ENCODE assay signal across 18 cellular contexts in the genomic region with DNA sequence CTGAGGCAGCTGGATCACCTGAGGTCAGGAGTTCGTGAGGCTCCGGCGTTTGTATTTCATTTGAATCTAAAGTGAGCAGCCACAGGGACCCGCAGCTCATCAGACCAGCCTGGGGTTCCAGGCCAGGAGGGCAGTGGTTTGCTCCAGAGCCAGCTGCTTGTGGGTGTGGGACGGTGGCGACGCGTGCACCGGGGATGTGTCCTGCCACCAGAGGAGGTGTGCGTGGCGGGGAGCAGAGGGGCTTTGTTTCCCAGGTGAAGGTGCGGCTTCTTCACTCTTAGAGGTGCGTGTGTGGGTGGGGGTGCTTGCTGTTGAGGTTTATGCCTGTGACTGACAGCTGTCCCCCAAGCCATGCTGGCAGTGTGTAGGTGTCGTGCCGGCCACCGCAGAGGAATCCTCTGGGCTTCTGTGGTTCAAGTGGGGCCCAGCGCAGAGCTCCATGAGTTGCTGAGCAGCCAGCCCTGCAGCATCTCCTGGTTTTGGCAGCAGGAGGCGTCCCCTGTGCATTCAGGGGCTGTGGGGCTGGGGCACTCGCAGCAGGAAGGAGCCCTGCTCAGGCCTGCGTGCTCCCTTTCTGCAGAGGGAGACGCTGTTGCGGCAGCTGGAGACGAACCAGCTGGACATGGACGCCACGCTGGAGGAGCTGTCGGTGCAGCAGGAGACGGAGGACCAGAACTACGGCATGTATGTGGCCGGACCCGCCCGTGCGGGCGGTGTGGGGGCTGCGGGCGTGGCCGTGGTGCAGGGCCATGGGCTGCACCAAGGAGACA. TPM values are rescaled to one million over a fixed set of nuclear protein-coding genes. Genes with fewer than 3 reads are reported as not detected.
A peak's percentile ranks its signal among the peaks of the same experiment; 100 is the strongest.
DNase-seq lines count a peak whose midpoint lies in the region; ATAC-seq, FAIRE-seq and TF ChIP-seq lines count a peak whose summit lies in the region.
"Had no signal": no experiment of that assay in that cellular context is flagged by ENCODE, and none has a peak within 500 bp of the region (broad histone marks: within the 10 kb centered on the region; RNA-seq: fewer than 3 reads in every experiment).

No MANE protein-coding gene starts in this region.

- TF ChIP-seq EP300 in HepG2 (IDR thresholded peaks at IDR 0.05; ENCODE audit: low read depth in 2 of 2, low read length in 2 of 2) (no peak), HepG2 (CRISPR knock-in tag; IDR thresholded peaks at IDR 0.05; ENCODE audit: borderline replicate concordance) (no peak)

- no peaks in the 10 kb centered on the region for H3K9me3 ChIP-seq in astrocyte (ENCODE audit: insufficient read depth, low read depth, low read length)
- no peaks in the 10 kb centered on the region for H3K9me3 ChIP-seq in HepG2 (ENCODE audit: low read length)

- H3K4me1 ChIP-seq in astrocyte (ENCODE audit: insufficient read depth, low read length) (no peaks in the 10 kb centered on the region), HepG2 (ENCODE audit: insufficient read depth, low read length) (peaks cover 12% of the 10 kb centered on the region)

- peaks cover 2% of the 10 kb centered on the region for H3K36me3 Mint-ChIP-seq in activated naive CD8-positive, alpha-beta T cell treated with anti-CD3 and anti-CD28 coated beads, Interleukin-2, amount 10 ng/mL, durations not matched to agents 7 days and 5 days
- peaks cover 4% of the 10 kb centered on the region for H3K36me3 Mint-ChIP-seq in activated naive CD8-positive, alpha-beta T cell treated with anti-CD3 and anti-CD28 coated beads, Interleukin-2, amount 50 U/mL, for 24 hours (ENCODE audit: low read depth)
- H3K36me3 Mint-ChIP-seq in astrocyte (ENCODE audit: low read depth, unreplicated experiment): peaks cover 5% of the 10 kb centered on the region

- CTCF ChIA-PET in HepG2 (lab: Yijun Ruan, JAX; ENCODE audit: low intra/inter-chr PET ratio, low total read pairs): no interaction called here

- 96% methylated on average over 30 of the region's 36 CpGs for WGBS in HepG2 (ENCODE audit: low lambda C conversion rate)

- TF ChIP-seq CTCF in astrocyte (IDR thresholded peaks at IDR 0.05; ENCODE audit: insufficient read depth, low read depth, low read length) (no peak), HepG2 (CRISPR knock-in tag; IDR thresholded peaks at IDR 0.05) (no peak)

- H3K79me2 ChIP-seq in astrocyte (ENCODE audit: insufficient read depth, low read length) (no peaks in the 10 kb centered on the region), HepG2 (ENCODE audit: insufficient read depth, low read length) (no peaks in the 10 kb centered on the region)

- in situ Hi-C loops in HepG2 (cut with HindIII; ENCODE audit: extremely low pct_ligation_motif_present, low pct_unique_long_range_greater_than_20kb): no loop called here
- in situ Hi-C loops in ACHN (cut with HindIII; ENCODE audit: low pct_ligation_motif_present, low pct_unique_long_range_greater_than_20kb, low sequenced_read_pairs): no loop called here

- H3K27me3 ChIP-seq in astrocyte (ENCODE audit: insufficient read depth, low read length) (no peaks in the 10 kb centered on the region), HepG2 (ENCODE audit: control insufficient read depth in 1 of 2, insufficient read depth in 2 of 2, low read length in 2 of 2) (no peaks in the 10 kb centered on the region)

- POLR2A ChIA-PET in activated naive CD8-positive, alpha-beta T cell treated with anti-CD3 and anti-CD28 coated beads, Interleukin-2, amount 10 ng/mL, durations not matched to agents 7 days and 5 days (lab: Charles Lee): interaction anchor here (0.5 to 0.8 kb wide), 2 partner anchors 129 to 147 kb away, joined by 4 to 6 read pairs; no protein-coding TSS in a partner anchor
- POLR2A ChIA-PET in HepG2 (lab: Yijun Ruan, JAX): no interaction called here

- no peak overlapping the region for H3K27ac ChIP-seq in astrocyte (ENCODE audit: low read depth, low read length)
- H3K27ac ChIP-seq in HepG2 (ENCODE audit: extremely low read length, insufficient read depth, low read length): no peak overlapping the region
- H3K27ac ChIP-seq: C4-2B had no signal

- no peak for DNase-seq in activated naive CD8-positive, alpha-beta T cell treated with anti-CD3 and anti-CD28 coated beads, Interleukin-2, amount 10 ng/mL, durations not matched to agents 7 days and 5 days
- no peak for DNase-seq in activated naive CD8-positive, alpha-beta T cell treated with anti-CD3 and anti-CD28 coated beads, Interleukin-2, amount 50 U/mL, for 24 hours
- no peak for DNase-seq in astrocyte (ENCODE audit: low read depth)
- DNase-seq in HepG2 (ENCODE audit: low spot score): no peak
- no peak for DNase-seq in ACHN
- DNase-seq: COR-L47, DMS153, H7, IMR-90, NCI-H1417, NCI-H2029, NCI-H2171 treated with DMSO at 0.1 percent for 48 hours, NCI-H82, SHP77 treated with DMSO at 0.1 percent for 48 hours had no signal

- H3K9ac ChIP-seq in astrocyte (ENCODE audit: low read length): no peak overlapping the region
- H3K9ac ChIP-seq in HepG2 (ENCODE audit: insufficient read depth, low read depth, low read length): no peak overlapping the region

- no peaks in the 10 kb centered on the region for H3K27me3 Mint-ChIP-seq in activated naive CD8-positive, alpha-beta T cell treated with anti-CD3 and anti-CD28 coated beads, Interleukin-2, amount 10 ng/mL, durations not matched to agents 7 days and 5 days
- H3K27me3 Mint-ChIP-seq in activated naive CD8-positive, alpha-beta T cell treated with anti-CD3 and anti-CD28 coated beads, Interleukin-2, amount 50 U/mL, for 24 hours: no peaks in the 10 kb centered on the region
- no peaks in the 10 kb centered on the region for H3K27me3 Mint-ChIP-seq in astrocyte (ENCODE audit: low read depth, unreplicated experiment)

- TF ChIP-seq RAD21 in HepG2 (CRISPR knock-in tag; IDR thresholded peaks at IDR 0.05): no peak

- BruUV-seq in HepG2 (replicated peaks; lab: Mats Ljungman, UMichigan): no TSS peak

- no peak overlapping the region for H3K4me3 Mint-ChIP-seq in activated naive CD8-positive, alpha-beta T cell treated with anti-CD3 and anti-CD28 coated beads, Interleukin-2, amount 10 ng/mL, durations not matched to agents 7 days and 5 days
- H3K4me3 Mint-ChIP-seq in activated naive CD8-positive, alpha-beta T cell treated with anti-CD3 and anti-CD28 coated beads, Interleukin-2, amount 50 U/mL, for 24 hours: no peak overlapping the region
- no peak overlapping the region for H3K4me3 Mint-ChIP-seq in astrocyte (ENCODE audit: unreplicated experiment)

- H3K4me3 ChIP-seq in astrocyte (ENCODE audit: insufficient read depth, low read depth, low read length): no peak overlapping the region
- no peak overlapping the region for H3K4me3 ChIP-seq in HepG2 (replicated peaks in 1 of 3; ENCODE audit: insufficient read depth in 1 of 3, low read depth in 2 of 3, low read length in 3 of 3)

- peak; percentile 16 for ATAC-seq in activated naive CD8-positive, alpha-beta T cell treated with anti-CD3 and anti-CD28 coated beads, Interleukin-2, amount 10 ng/mL, durations not matched to agents 7 days and 5 days (ENCODE audit: low read depth)
- no peak for ATAC-seq in activated naive CD8-positive, alpha-beta T cell treated with anti-CD3 and anti-CD28 coated beads, Interleukin-2, amount 50 U/mL, for 24 hours
- ATAC-seq in HepG2 (no peak), GM18511 (IDR thresholded peaks at IDR 0.05; ENCODE audit: unreplicated experiment) (no peak)
- ATAC-seq: Panc1 had no signal

- intact Hi-C loops in HepG2 (cut with micrococcal nuclease; ENCODE audit: unreplicated experiment): no loop called here

- H2AFZ ChIP-seq in astrocyte (ENCODE audit: low read depth, low read length) (no peak overlapping the region), HepG2 (ENCODE audit: low read length) (no peak overlapping the region)

- peaks cover 8% of the 10 kb centered on the region for H4K20me1 ChIP-seq in astrocyte (ENCODE audit: insufficient read depth, low read length)
- H4K20me1 ChIP-seq in HepG2 (ENCODE audit: insufficient read depth, low read length): no peaks in the 10 kb centered on the region

- H3K4me2 ChIP-seq in astrocyte (ENCODE audit: low read length) (no peak overlapping the region), HepG2 (ENCODE audit: low read depth, low read length) (no peak overlapping the region)

- no peaks in the 10 kb centered on the region for H3K9me3 Mint-ChIP-seq in activated naive CD8-positive, alpha-beta T cell treated with anti-CD3 and anti-CD28 coated beads, Interleukin-2, amount 10 ng/mL, durations not matched to agents 7 days and 5 days
- no peaks in the 10 kb centered on the region for H3K9me3 Mint-ChIP-seq in activated naive CD8-positive, alpha-beta T cell treated with anti-CD3 and anti-CD28 coated beads, Interleukin-2, amount 50 U/mL, for 24 hours
- H3K9me3 Mint-ChIP-seq in astrocyte (ENCODE audit: unreplicated experiment): no peaks in the 10 kb centered on the region

- H3K36me3 ChIP-seq in astrocyte (ENCODE audit: insufficient read depth, low read length): no peaks in the 10 kb centered on the region
- H3K36me3 ChIP-seq in HepG2 (replicated peaks in 1 of 2; ENCODE audit: control insufficient read depth in 1 of 2, insufficient read depth in 2 of 2, low read length in 2 of 2): peaks cover 27 to 33% of the 10 kb centered on the region in 2 experiments

- no peaks in the 10 kb centered on the region for H3K4me1 Mint-ChIP-seq in activated naive CD8-positive, alpha-beta T cell treated with anti-CD3 and anti-CD28 coated beads, Interleukin-2, amount 10 ng/mL, durations not matched to agents 7 days and 5 days
- peaks cover 3% of the 10 kb centered on the region for H3K4me1 Mint-ChIP-seq in activated naive CD8-positive, alpha-beta T cell treated with anti-CD3 and anti-CD28 coated beads, Interleukin-2, amount 50 U/mL, for 24 hours
- H3K4me1 Mint-ChIP-seq in astrocyte (ENCODE audit: low read depth, unreplicated experiment): peaks cover 7% of the 10 kb centered on the region

- FAIRE-seq in astrocyte (lab: Jason Lieb, UNC) (no peak), HepG2 (lab: Jason Lieb, UNC) (no peak)
- FAIRE-seq: GM18507 had no signal

- TF ChIP-seq POLR2A in HepG2 (IDR thresholded peaks at IDR 0.05; ENCODE audit: insufficient read depth in 1 of 2, low read depth in 2 of 2, low read length in 2 of 2): no peak

- no peak overlapping the region for H3K27ac Mint-ChIP-seq in activated naive CD8-positive, alpha-beta T cell treated with anti-CD3 and anti-CD28 coated beads, Interleukin-2, amount 10 ng/mL, durations not matched to agents 7 days and 5 days
- no peak overlapping the region for H3K27ac Mint-ChIP-seq in activated naive CD8-positive, alpha-beta T cell treated with anti-CD3 and anti-CD28 coated beads, Interleukin-2, amount 50 U/mL, for 24 hours
- peak overlapping the region; percentile 7 for H3K27ac Mint-ChIP-seq in astrocyte (ENCODE audit: unreplicated experiment)

RNA-seq across cellular contexts. Expression of gene AJM1, which starts 6.9 kb away (rescaled TPM):
- 1 to 10 TPM; 6.6 to 6.7 TPM for total RNA-seq in activated naive CD8-positive, alpha-beta T cell treated with anti-CD3 and anti-CD28 coated beads, Interleukin-2, amount 10 ng/mL, durations not matched to agents 7 days and 5 days
- total RNA-seq in astrocyte (3.3 and 4.2 TPM in 2 replicates), HepG2 (2016; rRNA removed; fragmentation: Illumina TruSeq; extraction: Trizol) (0.48 and 1.1 TPM in 2 replicates)
- 0.61 and 0.71 TPM in 2 replicates for total RNA-seq in HepG2 (2016; cell fraction: cytosol; rRNA removed; fragmentation: Illumina TruSeq; extraction: Trizol; ENCODE audit: low read depth)
- 0.30 and 1.00 TPM in 2 replicates for total RNA-seq in HepG2 (2016; cell fraction: insoluble cytoplasmic fraction; rRNA removed; fragmentation: Illumina TruSeq; extraction: Trizol)
- total RNA-seq in HepG2 (2016; cell fraction: membrane; rRNA removed; fragmentation: Illumina TruSeq; extraction: Trizol): 0.59 and 0.90 TPM in 2 replicates
- total RNA-seq in HepG2 (2016; cell fraction: nucleus; rRNA removed; fragmentation: Illumina TruSeq; extraction: Trizol): 1.0 TPM in 2 replicates
- polyA plus RNA-seq in HepG2 (2011; rRNA removed): 1.2 and 1.4 TPM in 2 replicates
- polyA plus RNA-seq in HepG2 (2011; cell fraction: cytosol; rRNA removed): 0.45 and 0.97 TPM in 2 replicates
- 22.1 and 27.9 TPM in 2 replicates for polyA plus RNA-seq in HepG2 (2011; cell fraction: nucleus; rRNA removed)
- polyA plus RNA-seq in HepG2 (2012): 2.2 TPM in 2 replicates
- polyA plus RNA-seq in HepG2 (2016; cell fraction: cytosol; fragmentation: Illumina TruSeq; extraction: Trizol; ENCODE audit: low read depth): 0.40 and 0.78 TPM in 2 replicates
- 0.61 and 0.74 TPM in 2 replicates for polyA plus RNA-seq in HepG2 (2016; cell fraction: insoluble cytoplasmic fraction; fragmentation: Illumina TruSeq; extraction: Trizol; ENCODE audit: low read depth)
- polyA plus RNA-seq in HepG2 (2016; cell fraction: membrane; fragmentation: Illumina TruSeq; extraction: Trizol; ENCODE audit: low read depth): 0.52 and 0.76 TPM in 2 replicates
- polyA plus RNA-seq in HepG2 (2016; cell fraction: nucleus; fragmentation: Illumina TruSeq; extraction: Trizol; ENCODE audit: insufficient read depth, low read depth): 4.1 and 4.6 TPM in 2 replicates
- polyA minus RNA-seq in HepG2 (2011; rRNA and poly(A)+ RNA removed; ENCODE audit: low replicate concordance): 0.77 and 1.1 TPM in 2 replicates
- polyA minus RNA-seq in HepG2 (2011; cell fraction: cytosol; rRNA and poly(A)+ RNA removed): 1.5 and 1.8 TPM in 2 replicates
- 3.0 and 3.3 TPM in 2 replicates for polyA minus RNA-seq in HepG2 (2011; cell fraction: nucleus; rRNA and poly(A)+ RNA removed)

RNA-seq across cellular contexts. Expression of gene PHPT1, which starts 13.9 kb away (rescaled TPM):
- 10 to 100 TPM; 80.5 to 89.0 TPM for total RNA-seq in activated naive CD8-positive, alpha-beta T cell treated with anti-CD3 and anti-CD28 coated beads, Interleukin-2, amount 10 ng/mL, durations not matched to agents 7 days and 5 days
- total RNA-seq in astrocyte: 192 and 215 TPM in 2 replicates
- total RNA-seq in HepG2 (2016; rRNA removed; fragmentation: Illumina TruSeq; extraction: Trizol): 155 and 192 TPM in 2 replicates
- total RNA-seq in HepG2 (2016; cell fraction: cytosol; rRNA removed; fragmentation: Illumina TruSeq; extraction: Trizol; ENCODE audit: low read depth): 102 and 115 TPM in 2 replicates
- total RNA-seq in HepG2 (2016; cell fraction: insoluble cytoplasmic fraction; rRNA removed; fragmentation: Illumina TruSeq; extraction: Trizol): 166 and 201 TPM in 2 replicates
- 119 and 147 TPM in 2 replicates for total RNA-seq in HepG2 (2016; cell fraction: membrane; rRNA removed; fragmentation: Illumina TruSeq; extraction: Trizol)
- 76.8 and 86.8 TPM in 2 replicates for total RNA-seq in HepG2 (2016; cell fraction: nucleus; rRNA removed; fragmentation: Illumina TruSeq; extraction: Trizol)
- 184 and 189 TPM in 2 replicates for polyA plus RNA-seq in HepG2 (2011; rRNA removed)
- polyA plus RNA-seq in HepG2 (2011; cell fraction: cytosol; rRNA removed): 184 and 289 TPM in 2 replicates
- 352 and 483 TPM in 2 replicates for polyA plus RNA-seq in HepG2 (2011; cell fraction: nucleus; rRNA removed)
- polyA plus RNA-seq in HepG2 (2012): 109 and 121 TPM in 2 replicates
- 97.4 and 122 TPM in 2 replicates for polyA plus RNA-seq in HepG2 (2016; cell fraction: cytosol; fragmentation: Illumina TruSeq; extraction: Trizol; ENCODE audit: low read depth)
- 136 and 146 TPM in 2 replicates for polyA plus RNA-seq in HepG2 (2016; cell fraction: insoluble cytoplasmic fraction; fragmentation: Illumina TruSeq; extraction: Trizol; ENCODE audit: low read depth)
- 95.2 and 109 TPM in 2 replicates for polyA plus RNA-seq in HepG2 (2016; cell fraction: membrane; fragmentation: Illumina TruSeq; extraction: Trizol; ENCODE audit: low read depth)
- 167 and 176 TPM in 2 replicates for polyA plus RNA-seq in HepG2 (2016; cell fraction: nucleus; fragmentation: Illumina TruSeq; extraction: Trizol; ENCODE audit: insufficient read depth, low read depth)
- 32.0 and 34.3 TPM in 2 replicates for polyA minus RNA-seq in HepG2 (2011; rRNA and poly(A)+ RNA removed; ENCODE audit: low replicate concordance)
- polyA minus RNA-seq in HepG2 (2011; cell fraction: cytosol; rRNA and poly(A)+ RNA removed): 21.5 and 26.7 TPM in 2 replicates
- 33.4 and 39.9 TPM in 2 replicates for polyA minus RNA-seq in HepG2 (2011; cell fraction: nucleus; rRNA and poly(A)+ RNA removed)

RNA-seq across cellular contexts. Expression of gene MAMDC4, which starts 16.8 kb away (rescaled TPM):
- 10 to 100 TPM; 16.6 to 18.0 TPM for total RNA-seq in activated naive CD8-positive, alpha-beta T cell treated with anti-CD3 and anti-CD28 coated beads, Interleukin-2, amount 10 ng/mL, durations not matched to agents 7 days and 5 days
- total RNA-seq in astrocyte (8.5 and 9.3 TPM in 2 replicates), HepG2 (2016; rRNA removed; fragmentation: Illumina TruSeq; extraction: Trizol) (1.2 and 6.0 TPM in 2 replicates)
- 1.7 and 2.2 TPM in 2 replicates for total RNA-seq in HepG2 (2016; cell fraction: cytosol; rRNA removed; fragmentation: Illumina TruSeq; extraction: Trizol; ENCODE audit: low read depth)
- total RNA-seq in HepG2 (2016; cell fraction: insoluble cytoplasmic fraction; rRNA removed; fragmentation: Illumina TruSeq; extraction: Trizol): 1.0 and 7.5 TPM in 2 replicates
- total RNA-seq in HepG2 (2016; cell fraction: membrane; rRNA removed; fragmentation: Illumina TruSeq; extraction: Trizol): 0.83 and 1.1 TPM in 2 replicates
- 7.7 and 10.7 TPM in 2 replicates for total RNA-seq in HepG2 (2016; cell fraction: nucleus; rRNA removed; fragmentation: Illumina TruSeq; extraction: Trizol)
- 6.8 and 7.9 TPM in 2 replicates for polyA plus RNA-seq in HepG2 (2011; rRNA removed)
- 1.2 and 2.6 TPM in 2 replicates for polyA plus RNA-seq in HepG2 (2011; cell fraction: cytosol; rRNA removed)
- polyA plus RNA-seq in HepG2 (2011; cell fraction: nucleus; rRNA removed): 170 and 232 TPM in 2 replicates
- polyA plus RNA-seq in HepG2 (2012): 6.5 and 6.7 TPM in 2 replicates
- 0.48 and 0.49 TPM in 2 replicates for polyA plus RNA-seq in HepG2 (2016; cell fraction: cytosol; fragmentation: Illumina TruSeq; extraction: Trizol; ENCODE audit: low read depth)
- polyA plus RNA-seq in HepG2 (2016; cell fraction: insoluble cytoplasmic fraction; fragmentation: Illumina TruSeq; extraction: Trizol; ENCODE audit: low read depth): 1.2 and 1.3 TPM in 2 replicates
- polyA plus RNA-seq in HepG2 (2016; cell fraction: membrane; fragmentation: Illumina TruSeq; extraction: Trizol; ENCODE audit: low read depth): 0.57 and 0.68 TPM in 2 replicates
- polyA plus RNA-seq in HepG2 (2016; cell fraction: nucleus; fragmentation: Illumina TruSeq; extraction: Trizol; ENCODE audit: insufficient read depth, low read depth): 32.1 and 33.9 TPM in 2 replicates
- 0.96 and 2.4 TPM in 2 replicates for polyA minus RNA-seq in HepG2 (2011; rRNA and poly(A)+ RNA removed; ENCODE audit: low replicate concordance)
- polyA minus RNA-seq in HepG2 (2011; cell fraction: cytosol; rRNA and poly(A)+ RNA removed): 0.69 and 1.2 TPM in 2 replicates
- polyA minus RNA-seq in HepG2 (2011; cell fraction: nucleus; rRNA and poly(A)+ RNA removed): 8.8 and 10.9 TPM in 2 replicates

RNA-seq across cellular contexts. Expression of gene RABL6, which starts 27.6 kb away (rescaled TPM):
- 10 to 100 TPM; 91.1 to 98.4 TPM for total RNA-seq in activated naive CD8-positive, alpha-beta T cell treated with anti-CD3 and anti-CD28 coated beads, Interleukin-2, amount 10 ng/mL, durations not matched to agents 7 days and 5 days
- total RNA-seq in astrocyte (62.0 and 69.4 TPM in 2 replicates), HepG2 (2016; rRNA removed; fragmentation: Illumina TruSeq; extraction: Trizol) (66.4 and 81.5 TPM in 2 replicates)
- total RNA-seq in HepG2 (2016; cell fraction: cytosol; rRNA removed; fragmentation: Illumina TruSeq; extraction: Trizol; ENCODE audit: low read depth): 37.0 and 38.7 TPM in 2 replicates
- total RNA-seq in HepG2 (2016; cell fraction: insoluble cytoplasmic fraction; rRNA removed; fragmentation: Illumina TruSeq; extraction: Trizol): 54.7 and 84.6 TPM in 2 replicates
- 88.7 and 91.1 TPM in 2 replicates for total RNA-seq in HepG2 (2016; cell fraction: membrane; rRNA removed; fragmentation: Illumina TruSeq; extraction: Trizol)
- 50.3 and 58.9 TPM in 2 replicates for total RNA-seq in HepG2 (2016; cell fraction: nucleus; rRNA removed; fragmentation: Illumina TruSeq; extraction: Trizol)
- 125 and 139 TPM in 2 replicates for polyA plus RNA-seq in HepG2 (2011; rRNA removed)
- 72.4 and 105 TPM in 2 replicates for polyA plus RNA-seq in HepG2 (2011; cell fraction: cytosol; rRNA removed)
- 222 and 282 TPM in 2 replicates for polyA plus RNA-seq in HepG2 (2011; cell fraction: nucleus; rRNA removed)
- polyA plus RNA-seq in HepG2 (2012): 114 and 126 TPM in 2 replicates
- polyA plus RNA-seq in HepG2 (2016; cell fraction: cytosol; fragmentation: Illumina TruSeq; extraction: Trizol; ENCODE audit: low read depth): 45.2 and 45.6 TPM in 2 replicates
- polyA plus RNA-seq in HepG2 (2016; cell fraction: insoluble cytoplasmic fraction; fragmentation: Illumina TruSeq; extraction: Trizol; ENCODE audit: low read depth): 68.3 and 84.3 TPM in 2 replicates
- 80.1 and 85.2 TPM in 2 replicates for polyA plus RNA-seq in HepG2 (2016; cell fraction: membrane; fragmentation: Illumina TruSeq; extraction: Trizol; ENCODE audit: low read depth)
- 135 and 137 TPM in 2 replicates for polyA plus RNA-seq in HepG2 (2016; cell fraction: nucleus; fragmentation: Illumina TruSeq; extraction: Trizol; ENCODE audit: insufficient read depth, low read depth)
- polyA minus RNA-seq in HepG2 (2011; rRNA and poly(A)+ RNA removed; ENCODE audit: low replicate concordance): 117 and 139 TPM in 2 replicates
- 60.1 and 64.7 TPM in 2 replicates for polyA minus RNA-seq in HepG2 (2011; cell fraction: cytosol; rRNA and poly(A)+ RNA removed)
- 67.3 and 68.4 TPM in 2 replicates for polyA minus RNA-seq in HepG2 (2011; cell fraction: nucleus; rRNA and poly(A)+ RNA removed)

RNA-seq across cellular contexts. Expression of gene EDF1, which starts 30.8 kb away (rescaled TPM):
- total RNA-seq in activated naive CD8-positive, alpha-beta T cell treated with anti-CD3 and anti-CD28 coated beads, Interleukin-2, amount 10 ng/mL, durations not matched to agents 7 days and 5 days: 100 to 1,000 TPM; 289 to 297 TPM
- total RNA-seq in astrocyte (364 and 367 TPM in 2 replicates), HepG2 (2016; rRNA removed; fragmentation: Illumina TruSeq; extraction: Trizol) (379 and 474 TPM in 2 replicates)
- total RNA-seq in HepG2 (2016; cell fraction: cytosol; rRNA removed; fragmentation: Illumina TruSeq; extraction: Trizol; ENCODE audit: low read depth): 152 and 180 TPM in 2 replicates
- total RNA-seq in HepG2 (2016; cell fraction: insoluble cytoplasmic fraction; rRNA removed; fragmentation: Illumina TruSeq; extraction: Trizol): 390 and 529 TPM in 2 replicates
- total RNA-seq in HepG2 (2016; cell fraction: membrane; rRNA removed; fragmentation: Illumina TruSeq; extraction: Trizol): 186 and 193 TPM in 2 replicates
- total RNA-seq in HepG2 (2016; cell fraction: nucleus; rRNA removed; fragmentation: Illumina TruSeq; extraction: Trizol): 157 and 160 TPM in 2 replicates
- 235 and 269 TPM in 2 replicates for polyA plus RNA-seq in HepG2 (2011; rRNA removed)
- 392 and 430 TPM in 2 replicates for polyA plus RNA-seq in HepG2 (2011; cell fraction: cytosol; rRNA removed)
- polyA plus RNA-seq in HepG2 (2011; cell fraction: nucleus; rRNA removed): 129 and 177 TPM in 2 replicates
- polyA plus RNA-seq in HepG2 (2012): 257 and 326 TPM in 2 replicates
- polyA plus RNA-seq in HepG2 (2016; cell fraction: cytosol; fragmentation: Illumina TruSeq; extraction: Trizol; ENCODE audit: low read depth): 191 and 202 TPM in 2 replicates
- polyA plus RNA-seq in HepG2 (2016; cell fraction: insoluble cytoplasmic fraction; fragmentation: Illumina TruSeq; extraction: Trizol; ENCODE audit: low read depth): 553 and 620 TPM in 2 replicates
- 198 and 200 TPM in 2 replicates for polyA plus RNA-seq in HepG2 (2016; cell fraction: membrane; fragmentation: Illumina TruSeq; extraction: Trizol; ENCODE audit: low read depth)
- 307 and 322 TPM in 2 replicates for polyA plus RNA-seq in HepG2 (2016; cell fraction: nucleus; fragmentation: Illumina TruSeq; extraction: Trizol; ENCODE audit: insufficient read depth, low read depth)
- polyA minus RNA-seq in HepG2 (2011; rRNA and poly(A)+ RNA removed; ENCODE audit: low replicate concordance): 34.3 and 99.7 TPM in 2 replicates
- polyA minus RNA-seq in HepG2 (2011; cell fraction: cytosol; rRNA and poly(A)+ RNA removed): 87.8 and 91.0 TPM in 2 replicates
- polyA minus RNA-seq in HepG2 (2011; cell fraction: nucleus; rRNA and poly(A)+ RNA removed): 84.2 and 94.6 TPM in 2 replicates
